ENCODE assay signal across 12 cellular contexts in the genomic region with DNA sequence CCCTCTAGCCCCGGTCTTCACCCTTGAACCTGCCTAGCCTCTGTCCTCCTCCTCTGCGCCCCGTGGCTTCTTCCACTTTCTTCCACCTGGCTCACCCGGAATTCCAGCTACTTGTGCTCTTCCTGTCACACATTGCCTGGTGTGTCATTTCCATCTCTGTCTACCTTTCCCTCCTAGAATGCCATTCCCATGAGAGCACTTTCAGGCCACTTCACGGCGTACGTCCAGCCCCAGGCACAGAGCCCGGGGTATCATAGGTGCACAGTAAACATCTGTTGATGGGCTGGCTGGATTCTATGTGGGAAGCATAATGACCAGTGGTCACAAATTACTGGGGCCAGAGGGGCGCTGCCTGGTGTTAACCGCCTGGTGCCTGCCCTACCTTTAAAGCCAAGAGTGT.
"Had no signal": no experiment of that assay in that cellular context is flagged by ENCODE, and none has a peak within 500 bp of the region (broad histone marks: within the 10 kb centered on the region; RNA-seq: fewer than 3 reads in every experiment).

No MANE protein-coding gene starts in this region.

- DNase-seq: activated CD4-positive, alpha-beta memory T cell treated with anti-CD3 and anti-CD28 coated beads, Interleukin-2, amount 10 ng/mL, durations not matched to agents 7 days and 5 days; activated T-cell treated with anti-CD3 and anti-CD28 coated beads, Interleukin-2, amount 50 U/mL, for 72 hours; aorta; dorsolateral prefrontal cortex; esophagus squamous epithelium; head of caudate nucleus; mesendoderm; stimulated activated CD4-positive, alpha-beta T cell treated with anti-CD3 and anti-CD28 coated beads, Interleukin-4, amount 100 ng/mL, for 1 hour; stimulated activated CD8-positive, alpha-beta memory T cell treated with anti-CD3 and anti-CD28 coated beads, Interleukin-4, amount 100 ng/mL, for 48 hours had no signal

- H3K27ac Mint-ChIP-seq: activated CD4-positive, alpha-beta memory T cell treated with anti-CD3 and anti-CD28 coated beads, Interleukin-2, amount 10 ng/mL, durations not matched to agents 7 days and 5 days; activated T-cell treated with anti-CD3 and anti-CD28 coated beads, Interleukin-2, amount 50 U/mL, for 72 hours; nephron; stimulated activated naive CD8-positive, alpha-beta T cell treated with anti-CD3 and anti-CD28 coated beads, Interleukin-15, Interleukin-2, amounts not matched to agents 100 ng/mL and 50 ng/mL, for 24 hours had no signal

- H3K4me3 ChIP-seq: dorsolateral prefrontal cortex, esophagus squamous epithelium had no signal

- H3K9me3 Mint-ChIP-seq: activated T-cell treated with anti-CD3 and anti-CD28 coated beads, Interleukin-2, amount 50 U/mL, for 72 hours; nephron; stimulated activated naive CD8-positive, alpha-beta T cell treated with anti-CD3 and anti-CD28 coated beads, Interleukin-15, Interleukin-2, amounts not matched to agents 100 ng/mL and 50 ng/mL, for 24 hours had no signal

- H3K9me3 ChIP-seq: esophagus squamous epithelium had no signal

- H3K4me1 Mint-ChIP-seq: activated CD4-positive, alpha-beta memory T cell treated with anti-CD3 and anti-CD28 coated beads, Interleukin-2, amount 10 ng/mL, durations not matched to agents 7 days and 5 days had no signal

- H3K36me3 ChIP-seq: esophagus squamous epithelium had no signal

- H3K27me3 ChIP-seq: dorsolateral prefrontal cortex, esophagus squamous epithelium, foreskin keratinocyte had no signal

- H3K4me3 Mint-ChIP-seq: activated CD4-positive, alpha-beta memory T cell treated with anti-CD3 and anti-CD28 coated beads, Interleukin-2, amount 10 ng/mL, durations not matched to agents 7 days and 5 days; activated T-cell treated with anti-CD3 and anti-CD28 coated beads, Interleukin-2, amount 50 U/mL, for 72 hours; nephron; stimulated activated naive CD8-positive, alpha-beta T cell treated with anti-CD3 and anti-CD28 coated beads, Interleukin-15, Interleukin-2, amounts not matched to agents 100 ng/mL and 50 ng/mL, for 24 hours had no signal

- H3K27ac ChIP-seq: dorsolateral prefrontal cortex, esophagus squamous epithelium, foreskin keratinocyte had no signal

- H3K27me3 Mint-ChIP-seq: activated CD4-positive, alpha-beta memory T cell treated with anti-CD3 and anti-CD28 coated beads, Interleukin-2, amount 10 ng/mL, durations not matched to agents 7 days and 5 days; stimulated activated naive CD8-positive, alpha-beta T cell treated with anti-CD3 and anti-CD28 coated beads, Interleukin-15, Interleukin-2, amounts not matched to agents 100 ng/mL and 50 ng/mL, for 24 hours had no signal
